ENCODE assay signal across 25 cellular contexts in genomic region chr14:102996941-102997340, GRCh38.
"Had no signal": no experiment of that assay in that cellular context is flagged by ENCODE, and none has a peak within 500 bp of the region (broad histone marks: within the 10 kb centered on the region; RNA-seq: fewer than 3 reads in every experiment).

No MANE protein-coding gene starts in this region.

- H3K4me3 Mint-ChIP-seq: naive thymus-derived CD8-positive, alpha-beta T cell; nephron; neural progenitor cell; stimulated activated effector memory CD8-positive, alpha-beta T cell treated with anti-CD3 and anti-CD28 coated beads, Interleukin-12 subunit alpha, Interleukin-12 subunit beta, amount 100 ng/mL, for 72 hours; stimulated activated naive CD8-positive, alpha-beta T cell treated with anti-CD3 and anti-CD28 coated beads, Interleukin-15, Interleukin-2, amounts not matched to agents 100 ng/mL and 50 ng/mL, for 24 hours had no signal

- H3K4me1 ChIP-seq: lower lobe of right lung, neural progenitor cell, pancreas, tibial artery, upper lobe of right lung had no signal

- H3K9me3 Mint-ChIP-seq: naive thymus-derived CD8-positive, alpha-beta T cell; nephron; neural progenitor cell; stimulated activated effector memory CD8-positive, alpha-beta T cell treated with anti-CD3 and anti-CD28 coated beads, Interleukin-12 subunit alpha, Interleukin-12 subunit beta, amount 100 ng/mL, for 72 hours; stimulated activated naive CD8-positive, alpha-beta T cell treated with anti-CD3 and anti-CD28 coated beads, Interleukin-15, Interleukin-2, amounts not matched to agents 100 ng/mL and 50 ng/mL, for 24 hours had no signal

- H3K9me3 ChIP-seq: left lung, lower lobe of right lung, pancreas, prostate gland, spleen, suprapubic skin, thoracic aorta, tibial artery, upper lobe of right lung had no signal

- H3K27me3 Mint-ChIP-seq: stimulated activated naive CD8-positive, alpha-beta T cell treated with anti-CD3 and anti-CD28 coated beads, Interleukin-15, Interleukin-2, amounts not matched to agents 100 ng/mL and 50 ng/mL, for 24 hours had no signal

- H3K4me1 Mint-ChIP-seq: naive thymus-derived CD8-positive, alpha-beta T cell; nephron; neural progenitor cell; stimulated activated effector memory CD8-positive, alpha-beta T cell treated with anti-CD3 and anti-CD28 coated beads, Interleukin-12 subunit alpha, Interleukin-12 subunit beta, amount 100 ng/mL, for 72 hours had no signal

- H3K27ac Mint-ChIP-seq: naive thymus-derived CD8-positive, alpha-beta T cell; nephron; neural progenitor cell; stimulated activated effector memory CD8-positive, alpha-beta T cell treated with anti-CD3 and anti-CD28 coated beads, Interleukin-12 subunit alpha, Interleukin-12 subunit beta, amount 100 ng/mL, for 72 hours; stimulated activated naive CD8-positive, alpha-beta T cell treated with anti-CD3 and anti-CD28 coated beads, Interleukin-15, Interleukin-2, amounts not matched to agents 100 ng/mL and 50 ng/mL, for 24 hours had no signal

- H3K4me2 ChIP-seq: neural progenitor cell had no signal

- DNase-seq: hippocampal formation; kidney glomerular epithelial cell; left colon; left lung; lower lobe of right lung; mammary epithelial cell; mesenchymal stem cell; naive thymus-derived CD8-positive, alpha-beta T cell; pancreas; retina; right cardiac atrium; spleen; stimulated activated CD4-positive, alpha-beta T cell treated with anti-CD3 and anti-CD28 coated beads, Interleukin-4, amount 100 ng/mL, for 24 hours; stimulated activated naive CD4-positive, alpha-beta T cell; tibial artery; trophoblast cell; upper lobe of right lung had no signal

- H2AFZ ChIP-seq: neural progenitor cell had no signal

- H3K27ac ChIP-seq: left lung, lower lobe of right lung, neural progenitor cell, pancreas, prostate gland, spleen, suprapubic skin, thoracic aorta, tibial artery, upper lobe of right lung had no signal

- H3K36me3 ChIP-seq: neural progenitor cell, prostate gland had no signal

- H3K4me3 ChIP-seq: left lung, lower lobe of right lung, neural progenitor cell, pancreas, prostate gland, spleen, suprapubic skin, thoracic aorta, tibial artery, upper lobe of right lung had no signal

- ATAC-seq: left colon; left lung; lower lobe of right lung; naive thymus-derived CD8-positive, alpha-beta T cell; pancreas; right cardiac atrium; sciatic nerve; stimulated activated effector memory CD8-positive, alpha-beta T cell treated with anti-CD3 and anti-CD28 coated beads, Interleukin-12 subunit alpha, Interleukin-12 subunit beta, amount 100 ng/mL, for 72 hours; upper lobe of right lung had no signal

- H3K27me3 ChIP-seq: left lung, neural progenitor cell, pancreas, spleen, suprapubic skin, tibial artery, upper lobe of right lung had no signal
